ENCODE assay signal across 19 cellular contexts in genomic region chr17:7852919-7853692, GRCh38. TPM values are rescaled to one million over a fixed set of nuclear protein-coding genes. Genes with fewer than 3 reads are reported as not detected.
A peak's percentile ranks its signal among the peaks of the same experiment; 100 is the strongest.
DNase-seq lines count a peak whose midpoint lies in the region; ATAC-seq, FAIRE-seq and TF ChIP-seq lines count a peak whose summit lies in the region.
"Had no signal": no experiment of that assay in that cellular context is flagged by ENCODE, and none has a peak within 500 bp of the region (broad histone marks: within the 10 kb centered on the region; RNA-seq: fewer than 3 reads in every experiment).

No MANE protein-coding gene starts in this region.

- no peak for ATAC-seq in pancreas
- ATAC-seq in HG02798 (IDR thresholded peaks at IDR 0.05; ENCODE audit: poor library complexity, unreplicated experiment): no peak
- ATAC-seq: gastroesophageal sphincter, left colon had no signal

- TF ChIP-seq CTCF in HEK293 (tag by site-specific recombination; IDR thresholded peaks at IDR 0.05) (no peak), hepatocyte (IDR thresholded peaks at IDR 0.05; ENCODE audit: poor library complexity) (no peak), pancreas (IDR thresholded peaks at IDR 0.05) (no peak), D721Med (IDR thresholded peaks at IDR 0.05; ENCODE audit: insufficient read depth, missing control alignments) (no peak)

- H3K4me1 ChIP-seq in HEK293 (ENCODE audit: control insufficient read depth, insufficient read depth, low read length) (peaks cover 5% of the 10 kb centered on the region; the same call in 1 of the 2 replicates), hepatocyte (ENCODE audit: insufficient read depth) (peaks cover 26% of the 10 kb centered on the region), pancreas (peaks cover 0 to 9% (median 4%) of the 10 kb centered on the region in 3 donors)
- H3K4me1 ChIP-seq: Caco-2 had no signal

- CTCF ChIA-PET in HEK293 (lab: Yijun Ruan, JAX): interaction anchor here (0.7 to 2.8 kb wide), 2 partner anchors 28 to 60 kb away, joined by 3 to 17 read pairs; no protein-coding TSS in a partner anchor

- H3K9me2 ChIP-seq in hepatocyte (replicated peaks; ENCODE audit: insufficient read depth): no peaks in the 10 kb centered on the region

- peaks cover 49% of the 10 kb centered on the region for H4K20me1 ChIP-seq in hepatocyte (ENCODE audit: insufficient read depth, poor library complexity, severe bottlenecking)

- no peak overlapping the region for H3K4me2 ChIP-seq in hepatocyte

- peak; percentile 22 to 34 for DNase-seq in activated CD4-positive, alpha-beta T cell treated with anti-CD3 and anti-CD28 coated beads for 4 hours
- no peak for DNase-seq in activated CD4-positive, alpha-beta T cell treated with anti-CD3 and anti-CD28 coated beads, Interleukin-2, amount 50 U/mL, for 48 hours
- DNase-seq in hepatocyte (ENCODE audit: low spot score): peak; percentile 14
- DNase-seq in pancreas: peak; percentile 19 to 77 (median 46)
- DNase-seq in central memory CD4-positive, alpha-beta T cell: no peak
- no peak for DNase-seq in D721Med (ENCODE audit: insufficient read length, low spot score)
- DNase-seq: Caco-2, NCI-H2171 treated with DMSO at 0.1 percent for 48 hours, nephron progenitor cell, WERI-Rb-1 had no signal

- FAIRE-seq in pancreas (lab: Jason Lieb, UNC) (no peak), D721Med (lab: Jason Lieb, UNC) (no peak)
- FAIRE-seq: A204.1, bronchial epithelial cell, endometrium had no signal

- H3K27me3 ChIP-seq in hepatocyte (no peaks in the 10 kb centered on the region), pancreas (no peaks in the 10 kb centered on the region)
- H3K27me3 ChIP-seq: gastroesophageal sphincter had no signal

- H3K36me3 ChIP-seq in HEK293 (ENCODE audit: control insufficient read depth in 2 of 2, insufficient read depth in 1 of 2, low read length in 2 of 2) (peaks cover 10 to 56% of the 10 kb centered on the region in 2 experiments; a peak in 2 of 3 replicates), hepatocyte (replicated peaks; ENCODE audit: insufficient read depth, low read depth) (no peaks in the 10 kb centered on the region), pancreas (peaks cover 0 to 26% (median 0%) of the 10 kb centered on the region in 3 donors)

- intact Hi-C loops in pancreas (cut with DNase I): loop anchor here in 2 of 3 donors (5.0 to 10.0 kb wide), 2 partner anchors 108 to 111 kb away; no protein-coding TSS in a partner anchor

- no peak overlapping the region for H2AFZ ChIP-seq in hepatocyte

- peaks cover 35% of the 10 kb centered on the region for H3K79me2 ChIP-seq in hepatocyte

- H3K4me3 ChIP-seq in HEK293 (ENCODE audit: low read depth, low read length) (no peak overlapping the region), hepatocyte (no peak overlapping the region), pancreas (no peak overlapping the region)
- H3K4me3 ChIP-seq: HAP-1, SK-N-MC had no signal

- WGBS in hepatocyte (ENCODE audit: low lambda C conversion rate, missing lambda C conversion rate): 89% methylated on average over 34 of the region's 51 CpGs
- 85 to 87% methylated on average over 48 to 51 of the region's 51 CpGs for WGBS in pancreas, 2 donors

- H3K27ac ChIP-seq in HEK293 (ENCODE audit: extremely low read depth, low read depth, low read length) (no peak overlapping the region), hepatocyte (no peak overlapping the region), pancreas (no peak overlapping the region)
- H3K27ac ChIP-seq: SK-N-MC, WERI-Rb-1 had no signal

- no peaks in the 10 kb centered on the region for H3K9me3 ChIP-seq in HEK293 (ENCODE audit: control insufficient read depth, insufficient read depth, low read depth, low read length)
- H3K9me3 ChIP-seq in hepatocyte (ENCODE audit: low read depth): no peaks in the 10 kb centered on the region
- no peaks in the 10 kb centered on the region for H3K9me3 ChIP-seq in pancreas
- H3K9me3 ChIP-seq: Caco-2, gastroesophageal sphincter, HAP-1 had no signal

- POLR2A ChIA-PET in HEK293 (lab: Yijun Ruan, JAX): interaction anchor here (1.0 kb wide), 1 partner anchor 8 kb away, joined by 7 read pairs; no protein-coding TSS in a partner anchor

TF ChIP-seq in HEK293, 187 proteins besides CTCF, POLR2A, EP300 and RAD21:
- TF ChIP-seq ZNF555 (tag by site-specific recombination; conservative IDR thresholded peaks at IDR 0.05): no peak
- TF ChIP-seq GLIS2 (tag by site-specific recombination; IDR thresholded peaks at IDR 0.05): peak; percentile 52

RNA-seq across cellular contexts. Expression of gene TMEM88, which starts 1.8 kb away (rescaled TPM):
- 59.6 and 73.3 TPM in 2 replicates for total RNA-seq in hepatocyte
- 241 and 328 TPM in 2 replicates for polyA plus RNA-seq in hepatocyte
- 1 to 10 TPM; 2.1 to 4.2 (median 2.4) TPM for total RNA-seq in pancreas
- 10 to 100 TPM; 21.6 to 28.5 TPM for polyA plus RNA-seq in pancreas
- total RNA-seq: bronchial epithelial cell had no signal

RNA-seq across cellular contexts. Expression of gene NAA38, which starts 4.3 kb away (rescaled TPM):
- total RNA-seq in hepatocyte (49.2 and 66.0 TPM in 2 replicates), pancreas (10 to 100 TPM; 20.1 to 29.6 (median 26.6) TPM)
- polyA plus RNA-seq in hepatocyte (147 and 154 TPM in 2 replicates), pancreas (10 to 100 TPM; 75.7 to 87.2 TPM)

RNA-seq across cellular contexts. Expression of gene CYB5D1, which starts 4.7 kb away (rescaled TPM):
- total RNA-seq in hepatocyte (9.1 and 14.1 TPM in 2 replicates), pancreas (10 to 100 TPM in 1 of 6 donors, 1 to 10 TPM in 5; 5.0 to 10.5 (median 8.4) TPM)
- polyA plus RNA-seq in hepatocyte (12.2 and 15.1 TPM in 2 replicates), pancreas (1 to 10 TPM; 4.9 to 8.5 TPM)

RNA-seq across cellular contexts. Expression of gene KDM6B, which starts 19.1 kb away (rescaled TPM):
- 3.3 and 5.9 TPM in 2 replicates for total RNA-seq in hepatocyte
- 10.2 and 11.3 TPM in 2 replicates for polyA plus RNA-seq in hepatocyte
- total RNA-seq in pancreas: 10 to 100 TPM; 14.9 to 23.7 (median 17.3) TPM
- 10 to 100 TPM in 1 of 2 donors, 1 to 10 TPM in 1; 8.9 to 15.3 TPM for polyA plus RNA-seq in pancreas

RNA-seq across cellular contexts. Expression of gene CHD3, which starts 35.5 kb away (rescaled TPM):
- total RNA-seq in hepatocyte (65.6 and 75.3 TPM in 2 replicates), pancreas (100 to 1,000 TPM in 1 of 6 donors, 10 to 100 TPM in 5; 35.9 to 101 (median 43.1) TPM)
- polyA plus RNA-seq in hepatocyte (41.2 and 49.4 TPM in 2 replicates), pancreas (100 to 1,000 TPM; 117 to 143 TPM)

Comparison
In these comparisons a context has a peak if more than half of its experiments do, and no peak if none do; other contexts are left out.
1. DNase-seq: peak in activated CD4-positive, alpha-beta T cell treated with anti-CD3 and anti-CD28 coated beads for 4 hours (2 of 2), hepatocyte (single experiment) and pancreas (6 of 6); none in activated CD4-positive, alpha-beta T cell treated with anti-CD3 and anti-CD28 coated beads, Interleukin-2, amount 50 U/mL, for 48 hours (0 of 2), central memory CD4-positive, alpha-beta T cell (single experiment) and D721Med (single experiment).
2. RNA of gene TMEM88, which starts 1.8 kb away (total RNA-seq): 59.6 to 73.3 TPM in hepatocyte; 2.1 to 4.2 TPM in pancreas; every median in the first group is over 10 times any median in the second.